Comparison of ENCODE assay signal across 22 cellular contexts in the genomic region with DNA sequence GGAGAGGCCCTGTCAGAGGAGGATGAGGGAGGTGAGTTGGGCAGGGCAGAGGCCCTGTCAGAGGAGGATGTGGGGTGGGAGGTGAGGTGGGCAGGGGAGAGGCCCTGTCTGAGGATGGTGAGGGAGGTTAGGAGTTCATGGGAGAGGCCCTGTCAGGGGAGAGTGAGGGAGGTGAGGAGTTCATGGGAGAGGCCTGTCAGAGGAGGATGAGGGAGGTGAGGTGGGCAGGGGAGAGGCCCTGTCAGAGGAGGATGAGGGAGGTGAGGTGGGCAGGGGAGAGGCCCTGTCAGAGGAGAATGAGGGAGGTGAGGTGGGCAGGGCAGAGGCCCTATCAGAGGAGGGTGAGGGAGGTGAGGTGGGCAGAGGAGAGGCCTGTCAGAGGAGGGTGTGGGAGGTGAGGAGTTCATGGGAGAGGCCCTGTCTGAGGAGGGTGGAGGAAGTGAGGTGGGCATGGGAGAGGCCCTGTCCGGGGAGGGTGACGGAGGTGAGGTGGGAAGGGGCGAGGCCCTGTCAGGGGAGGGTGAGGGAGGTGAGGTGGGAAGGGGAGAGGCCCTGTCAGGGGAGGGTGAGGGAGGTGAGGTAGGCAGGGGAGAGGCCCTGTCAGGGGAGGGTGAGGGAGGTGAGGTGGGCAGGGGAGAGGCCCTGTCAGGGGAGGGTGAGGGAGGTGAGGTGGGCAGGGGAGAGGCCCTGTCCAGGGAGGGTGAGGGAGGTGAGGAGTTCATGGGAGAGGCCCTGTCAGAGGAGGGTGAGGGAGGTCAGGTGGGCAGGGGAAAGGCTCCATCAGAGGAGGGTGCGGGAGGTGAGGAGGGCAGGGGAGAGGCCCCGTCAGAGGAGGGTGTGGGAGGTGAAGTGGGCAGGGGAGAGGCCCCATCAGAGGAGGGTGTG.
DNase-seq lines count a peak whose midpoint lies in the region; ATAC-seq and TF ChIP-seq lines count a peak whose summit lies in the region.
"Had no signal": no experiment of that assay in that cellular context is flagged by ENCODE, and none has a peak within 500 bp of the region (broad histone marks: within the 10 kb centered on the region; RNA-seq: fewer than 3 reads in every experiment).

No MANE protein-coding gene starts in this region.

- peaks cover 30% of the 10 kb centered on the region for H3K4me1 Mint-ChIP-seq in activated naive CD8-positive, alpha-beta T cell (ENCODE audit: low read depth)
- H3K4me1 Mint-ChIP-seq in activated naive CD8-positive, alpha-beta T cell treated with anti-CD3 and anti-CD28 coated beads for 36 hours: peaks cover 39% of the 10 kb centered on the region
- H3K4me1 Mint-ChIP-seq in stimulated activated memory B cell treated with anti-CD40 and anti-IgM and Interleukin-4, amounts not matched to agents 10 μg/mL and 1 μg/mL and 100 μg/mL, for 72 hours: peaks cover 59% of the 10 kb centered on the region

- H3K4me3 ChIP-seq in HEK293 (ENCODE audit: low read depth, low read length) (no peak overlapping the region), esophagus muscularis mucosa (no peak overlapping the region)
- H3K4me3 ChIP-seq: ascending aorta, SJCRH30, thyroid gland had no signal

- no peak for TF ChIP-seq EP300 in esophagus muscularis mucosa (IDR thresholded peaks at IDR 0.05)

- H3K27me3 Mint-ChIP-seq in activated naive CD8-positive, alpha-beta T cell: no peaks in the 10 kb centered on the region
- peaks cover 3% of the 10 kb centered on the region for H3K27me3 Mint-ChIP-seq in activated naive CD8-positive, alpha-beta T cell treated with anti-CD3 and anti-CD28 coated beads for 36 hours
- H3K27me3 Mint-ChIP-seq in stimulated activated memory B cell treated with anti-CD40 and anti-IgM and Interleukin-4, amounts not matched to agents 10 μg/mL and 1 μg/mL and 100 μg/mL, for 72 hours: no peaks in the 10 kb centered on the region
- H3K27me3 Mint-ChIP-seq: progenitor cell of endocrine pancreas had no signal

- H3K27ac ChIP-seq in HEK293 (ENCODE audit: extremely low read depth, low read depth, low read length) (no peak overlapping the region), esophagus muscularis mucosa (replicated peaks in 1 of 4) (peak overlapping the region; percentile 29 to 61 (median 36))
- H3K27ac ChIP-seq: ascending aorta, SJCRH30, thyroid gland had no signal

- H3K9me3 Mint-ChIP-seq in activated naive CD8-positive, alpha-beta T cell (ENCODE audit: low read depth): no peaks in the 10 kb centered on the region
- peaks cover 4% of the 10 kb centered on the region for H3K9me3 Mint-ChIP-seq in activated naive CD8-positive, alpha-beta T cell treated with anti-CD3 and anti-CD28 coated beads for 36 hours
- peaks cover 2% of the 10 kb centered on the region for H3K9me3 Mint-ChIP-seq in stimulated activated memory B cell treated with anti-CD40 and anti-IgM and Interleukin-4, amounts not matched to agents 10 μg/mL and 1 μg/mL and 100 μg/mL, for 72 hours

- POLR2A ChIA-PET in HEK293 (lab: Yijun Ruan, JAX): no interaction called here

- no peak for TF ChIP-seq POLR2A in esophagus muscularis mucosa (IDR thresholded peaks at IDR 0.05; ENCODE audit: low read depth)

- H3K27me3 ChIP-seq in esophagus muscularis mucosa: no peaks in the 10 kb centered on the region
- H3K27me3 ChIP-seq: ascending aorta, SJCRH30, thyroid gland had no signal

- peak overlapping the region; percentile 66 for H3K27ac Mint-ChIP-seq in activated naive CD8-positive, alpha-beta T cell
- H3K27ac Mint-ChIP-seq in activated naive CD8-positive, alpha-beta T cell treated with anti-CD3 and anti-CD28 coated beads for 36 hours: no peak overlapping the region
- H3K27ac Mint-ChIP-seq in stimulated activated memory B cell treated with anti-CD40 and anti-IgM and Interleukin-4, amounts not matched to agents 10 μg/mL and 1 μg/mL and 100 μg/mL, for 72 hours: peak overlapping the region; percentile 69

- H3K36me3 ChIP-seq in HEK293 (ENCODE audit: control insufficient read depth in 2 of 2, insufficient read depth in 1 of 2, low read length in 2 of 2): no peaks in the 10 kb centered on the region
- peaks cover 0 to 11% (median 5%) of the 10 kb centered on the region in 4 donors for H3K36me3 ChIP-seq in esophagus muscularis mucosa
- H3K36me3 ChIP-seq: ascending aorta, SJCRH30, thyroid gland had no signal

- H3K4me1 ChIP-seq in HEK293 (ENCODE audit: control insufficient read depth, insufficient read depth, low read length): peaks cover 3% of the 10 kb centered on the region; the same call in 1 of the 2 replicates
- peaks cover 21 to 95% (median 79%) of the 10 kb centered on the region in 4 donors for H3K4me1 ChIP-seq in esophagus muscularis mucosa

- H3K36me3 Mint-ChIP-seq in activated naive CD8-positive, alpha-beta T cell: peaks cover 4% of the 10 kb centered on the region
- peaks cover 16% of the 10 kb centered on the region for H3K36me3 Mint-ChIP-seq in activated naive CD8-positive, alpha-beta T cell treated with anti-CD3 and anti-CD28 coated beads for 36 hours
- peaks cover 32% of the 10 kb centered on the region for H3K36me3 Mint-ChIP-seq in stimulated activated memory B cell treated with anti-CD40 and anti-IgM and Interleukin-4, amounts not matched to agents 10 μg/mL and 1 μg/mL and 100 μg/mL, for 72 hours

- DNase-seq in activated naive CD8-positive, alpha-beta T cell treated with anti-CD3 and anti-CD28 coated beads for 36 hours: no peak
- no peak for DNase-seq in esophagus muscularis mucosa (ENCODE audit: extremely low spot score)
- DNase-seq in NOMO-1 treated with dmso at 0.1 percent for 144 hours (lab: John Stamatoyannopoulos, UW; ENCODE audit: unreplicated experiment): no peak
- DNase-seq: DMS79 treated with DMSO at 0.1 percent for 48 hours; H9; KG1; mesendoderm; MV-4-11; NCI-H187 treated with DMSO at 0.1 percent for 48 hours; NCI-H2227 treated with DMSO at 0.1 percent for 48 hours; PC-3; stimulated activated naive CD4-positive, alpha-beta T cell; T-helper 1 cell; thyroid gland had no signal

- H3K9me3 ChIP-seq in HEK293 (ENCODE audit: control insufficient read depth, insufficient read depth, low read depth, low read length) (no peaks in the 10 kb centered on the region), esophagus muscularis mucosa (no peaks in the 10 kb centered on the region)
- H3K9me3 ChIP-seq: ascending aorta, SJCRH30, thyroid gland had no signal

- intact Hi-C loops in esophagus muscularis mucosa (cut with DNase I): no loop called here

- CTCF ChIA-PET in HEK293 (lab: Yijun Ruan, JAX): no interaction called here

- H3K4me3 Mint-ChIP-seq in activated naive CD8-positive, alpha-beta T cell: no peak overlapping the region
- H3K4me3 Mint-ChIP-seq in activated naive CD8-positive, alpha-beta T cell treated with anti-CD3 and anti-CD28 coated beads for 36 hours: no peak overlapping the region
- no peak overlapping the region for H3K4me3 Mint-ChIP-seq in stimulated activated memory B cell treated with anti-CD40 and anti-IgM and Interleukin-4, amounts not matched to agents 10 μg/mL and 1 μg/mL and 100 μg/mL, for 72 hours
- H3K4me3 Mint-ChIP-seq: CD8-positive, alpha-beta memory T cell; H9 had no signal

- ATAC-seq in stimulated activated memory B cell treated with anti-CD40 and anti-IgM and Interleukin-4, amounts not matched to agents 10 μg/mL and 1 μg/mL and 100 μg/mL, for 72 hours: no peak
- no peak for ATAC-seq in GM19023 (IDR thresholded peaks at IDR 0.05; ENCODE audit: unreplicated experiment)
- ATAC-seq: PC-3 had no signal

- 93% methylated on average over 5 of the region's 5 CpGs for WGBS in esophagus muscularis mucosa

- no peak for TF ChIP-seq CTCF in HEK293 (tag by site-specific recombination; IDR thresholded peaks at IDR 0.05)
- TF ChIP-seq CTCF in esophagus muscularis mucosa (IDR thresholded peaks at IDR 0.05): no peak

TF ChIP-seq in HEK293, 187 proteins besides CTCF, POLR2A, EP300 and RAD21:
- TF ChIP-seq, protein P1, sequence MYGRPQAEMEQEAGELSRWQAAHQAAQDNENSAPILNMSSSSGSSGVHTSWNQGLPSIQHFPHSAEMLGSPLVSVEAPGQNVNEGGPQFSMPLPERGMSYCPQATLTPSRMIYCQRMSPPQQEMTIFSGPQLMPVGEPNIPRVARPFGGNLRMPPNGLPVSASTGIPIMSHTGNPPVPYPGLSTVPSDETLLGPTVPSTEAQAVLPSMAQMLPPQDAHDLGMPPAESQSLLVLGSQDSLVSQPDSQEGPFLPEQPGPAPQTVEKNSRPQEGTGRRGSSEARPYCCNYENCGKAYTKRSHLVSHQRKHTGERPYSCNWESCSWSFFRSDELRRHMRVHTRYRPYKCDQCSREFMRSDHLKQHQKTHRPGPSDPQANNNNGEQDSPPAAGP (tag by site-specific recombination; IDR thresholded peaks at IDR 0.05): peak; percentile 81; the same call in 1 of the 2 replicates
- TF ChIP-seq WT1 (tag by site-specific recombination; IDR thresholded peaks at IDR 0.05): peak; percentile 81
- peak; percentile 80 for TF ChIP-seq EGR2 (tag by site-specific recombination; IDR thresholded peaks at IDR 0.05; ENCODE audit: low read depth)
- TF ChIP-seq ZFP37 (tag by site-specific recombination; IDR thresholded peaks at IDR 0.05): no peak
- peak; percentile 94 for TF ChIP-seq KLF1 (tag by site-specific recombination; IDR thresholded peaks at IDR 0.05)
- no peak for TF ChIP-seq ZFP41 (tag by site-specific recombination; IDR thresholded peaks at IDR 0.05; ENCODE audit: borderline replicate concordance)
- no peak for TF ChIP-seq ZBTB1 (tag by site-specific recombination; IDR thresholded peaks at IDR 0.05)
- TF ChIP-seq ZFHX2 (tag by site-specific recombination; conservative IDR thresholded peaks at IDR 0.05): peak; percentile 66; the same call in 1 of the 2 replicates
- TF ChIP-seq ZNF146 (tag by site-specific recombination; IDR thresholded peaks at IDR 0.05): no peak
- TF ChIP-seq ZNF623 (tag by site-specific recombination; IDR thresholded peaks at IDR 0.05): no peak
- TF ChIP-seq ZNF292 (tag by site-specific recombination; IDR thresholded peaks at IDR 0.05; ENCODE audit: borderline replicate concordance, low read depth): no peak
